16 cellular contexts compared by ENCODE assay signal in genomic region chr1:103516693-103517092, GRCh38. TPM values are rescaled to one million over a fixed set of nuclear protein-coding genes. Genes with fewer than 3 reads are reported as not detected.
DNase-seq lines count a peak whose midpoint lies in the region; ATAC-seq and TF ChIP-seq lines count a peak whose summit lies in the region.
"Had no signal": no experiment of that assay in that cellular context is flagged by ENCODE, and none has a peak within 500 bp of the region (broad histone marks: within the 10 kb centered on the region; RNA-seq: fewer than 3 reads in every experiment).

No MANE protein-coding gene starts in this region.

- H3K4ac ChIP-seq in IMR-90 (ENCODE audit: low read depth, low read length) = no peak overlapping the region

- CTCF ChIA-PET in IMR-90 (lab: Yijun Ruan, JAX) = interaction anchor here (0.5 kb wide), 1 partner anchor 930 kb away, joined by 3 read pairs; no protein-coding TSS in a partner anchor

- H3K23ac ChIP-seq in IMR-90 (ENCODE audit: low read depth, low read length) = no peak overlapping the region

- no peak overlapping the region for H2BK20ac ChIP-seq in IMR-90 (ENCODE audit: low read depth, low read length)

- H3K9me1 ChIP-seq in IMR-90 (ENCODE audit: insufficient read depth, low read length) = no peaks in the 10 kb centered on the region

- H3K18ac ChIP-seq in IMR-90 (ENCODE audit: low read depth, low read length) = no peak overlapping the region

- no peak overlapping the region for H3K27ac ChIP-seq in IMR-90 (ENCODE audit: insufficient read depth, low read length)
- H3K27ac ChIP-seq: C4-2B, heart left ventricle, parathyroid adenoma had no signal

- no peak overlapping the region for H3K56ac ChIP-seq in IMR-90 (ENCODE audit: extremely low read depth, insufficient read depth, low read length)

- H3K4me2 ChIP-seq in IMR-90 (ENCODE audit: low read depth, low read length) = no peak overlapping the region
- H3K4me2 ChIP-seq: smooth muscle cell had no signal

- H2BK120ac ChIP-seq in IMR-90 (ENCODE audit: low read depth, low read length) = no peak overlapping the region

- no peak overlapping the region for H3K14ac ChIP-seq in IMR-90 (replicated peaks; ENCODE audit: low read depth, low read length)

- no peak overlapping the region for H4K91ac ChIP-seq in IMR-90 (ENCODE audit: insufficient read depth, low read depth, low read length)

- no peaks in the 10 kb centered on the region for H3K79me1 ChIP-seq in IMR-90 (ENCODE audit: low read depth in 1 of 2, low read length in 2 of 2)

- no peak overlapping the region for H4K5ac ChIP-seq in IMR-90 (ENCODE audit: low read depth, low read length)

- H2AK5ac ChIP-seq in IMR-90 (ENCODE audit: low read depth, low read length) = no peak overlapping the region

- TF ChIP-seq CTCF in IMR-90 (conservative IDR thresholded peaks at IDR 0.05; ENCODE audit: low read depth, low read length) = no peak
- no peak for TF ChIP-seq CTCF in astrocyte of the cerebellum (IDR thresholded peaks at IDR 0.05; ENCODE audit: low read depth, low read length, missing control alignments)

- no peaks in the 10 kb centered on the region for H3K9me3 ChIP-seq in IMR-90 (ENCODE audit: control insufficient read depth, insufficient read depth, low read length)

- no peaks in the 10 kb centered on the region for H4K20me1 ChIP-seq in IMR-90 (ENCODE audit: insufficient read depth, low read length)

- H2BK5ac ChIP-seq in IMR-90 (ENCODE audit: low read depth, low read length, poor library complexity, severe bottlenecking) = no peak overlapping the region

- H4K8ac ChIP-seq in IMR-90 (ENCODE audit: low read depth in 2 of 2, low read length in 2 of 2) = no peak overlapping the region

- ATAC-seq in GM18511 (IDR thresholded peaks at IDR 0.05; ENCODE audit: unreplicated experiment) (peak; percentile 0), IMR-90 (ENCODE audit: low read depth) (no peak), HG02852 (IDR thresholded peaks at IDR 0.05; ENCODE audit: unreplicated experiment) (no peak)
- ATAC-seq: heart left ventricle had no signal

- H3K27me3 ChIP-seq in IMR-90 (ENCODE audit: control insufficient read depth, insufficient read depth, low read length) = no peaks in the 10 kb centered on the region
- H3K27me3 ChIP-seq: heart left ventricle had no signal

- DNase-seq in IMR-90 (peak; percentile 64), astrocyte of the cerebellum (ENCODE audit: low read depth) (peak; percentile 13), kidney glomerular epithelial cell (lab: John Stamatoyannopoulos, UW) (peak; percentile 36), foreskin melanocyte (no peak), LoVo (ENCODE audit: low spot score) (no peak)
- DNase-seq: activated naive CD4-positive, alpha-beta T cell treated with anti-CD3 and anti-CD28 coated beads, Interleukin-2, amount 50 U/mL, for 16 hours; cerebellar nuclear complex; DND-41; heart left ventricle; KBM-7; NCI-H1417 treated with DMSO at 0.1 percent for 48 hours had no signal

- H3K4me3 ChIP-seq in IMR-90 (ENCODE audit: insufficient read depth, low read depth, low read length) = no peak overlapping the region
- no peak overlapping the region for H3K4me3 ChIP-seq in astrocyte of the cerebellum (ENCODE audit: low read depth, low read length)
- H3K4me3 ChIP-seq: heart left ventricle, smooth muscle cell had no signal

- H2AK9ac ChIP-seq in IMR-90 (replicated peaks; ENCODE audit: low read depth, low read length, poor library complexity) = no peak overlapping the region

- dilution Hi-C loops in IMR-90 (cut with HindIII; ENCODE audit: low sequenced_read_pairs, unreplicated experiment) = no loop called here

- H3K4me1 ChIP-seq in IMR-90 (ENCODE audit: control insufficient read depth, insufficient read depth, low read length) = no peaks in the 10 kb centered on the region
- H3K4me1 ChIP-seq: heart left ventricle, parathyroid adenoma had no signal

- TF ChIP-seq POLR2A in IMR-90 (IDR thresholded peaks at IDR 0.05; ENCODE audit: low read depth, low read length) = no peak

- H3K9ac ChIP-seq in IMR-90 (ENCODE audit: low read depth, low read length) = no peak overlapping the region
- H3K9ac ChIP-seq: parathyroid adenoma had no signal

- POLR2A ChIA-PET in IMR-90 (lab: Charles Lee; ENCODE audit: unreplicated experiment) = no interaction called here

- no peaks in the 10 kb centered on the region for H3K36me3 ChIP-seq in IMR-90 (ENCODE audit: control insufficient read depth, insufficient read depth, low read length)
- H3K36me3 ChIP-seq: heart left ventricle had no signal

- intact Hi-C loops in IMR-90 (cut with micrococcal nuclease) = loop anchor here (5.0 kb wide), 3 partner anchors 799 to 1994 kb away; no protein-coding TSS in a partner anchor

- no peak overlapping the region for H2BK15ac ChIP-seq in IMR-90 (ENCODE audit: low read depth, low read length)

- no peak overlapping the region for H2AFZ ChIP-seq in IMR-90 (replicated peaks; ENCODE audit: low read length, poor library complexity)
- H2AFZ ChIP-seq: parathyroid adenoma had no signal

- TF ChIP-seq RAD21 in IMR-90 (IDR thresholded peaks at IDR 0.05; ENCODE audit: low read length) = no peak

- BruUV-seq in IMR-90 (replicated peaks; lab: Mats Ljungman, UMichigan) = no TSS peak

- in situ Hi-C loops in IMR-90 (cut with MboI; ENCODE audit: low sequenced_read_pairs) (no loop called here), astrocyte of the cerebellum (cut with HindIII; ENCODE audit: low sequenced_read_pairs) (no loop called here)

TF ChIP-seq in IMR-90, 13 proteins besides CTCF, POLR2A, EP300 and RAD21:
- TF ChIP-seq NFE2L2 (IDR thresholded peaks at IDR 0.05; ENCODE audit: low read depth, low read length) (no peak), FOS (IDR thresholded peaks at IDR 0.05; ENCODE audit: low read depth, low read length) (no peak), BHLHE40 (IDR thresholded peaks at IDR 0.05; ENCODE audit: low read depth, low read length) (no peak), CHD1 (IDR thresholded peaks at IDR 0.05; ENCODE audit: low read depth, low read length) (no peak)

RNA-seq across cellular contexts. Expression of gene RNPC3, which starts 8.8 kb away (rescaled TPM):
- 2.5 and 3.8 TPM in 2 replicates for total RNA-seq in IMR-90 (2012; rRNA removed)
- 7.7 and 9.9 TPM in 2 replicates for polyA plus RNA-seq in IMR-90 (2012; rRNA removed)
- polyA plus RNA-seq in IMR-90 (2012; cell fraction: cytosol; rRNA removed) = 1.5 and 2.0 TPM in 2 replicates
- polyA plus RNA-seq in IMR-90 (2012; cell fraction: nucleus; rRNA removed; ENCODE audit: low replicate concordance) = 11.0 and 59.9 TPM in 2 replicates

RNA-seq across cellular contexts. Expression of gene AMY2B, which starts 54.7 kb away (rescaled TPM):
- 0.72 and 1.1 TPM in 2 replicates for total RNA-seq in IMR-90 (2012; rRNA removed)
- 0.92 and 1.7 TPM in 2 replicates for polyA plus RNA-seq in IMR-90 (2012; rRNA removed)
- 0.03 TPM in 1 of 2 replicates, not detected in the other for polyA plus RNA-seq in IMR-90 (2012; cell fraction: cytosol; rRNA removed)
- polyA plus RNA-seq in IMR-90 (2012; cell fraction: nucleus; rRNA removed; ENCODE audit: low replicate concordance) = 1.1 and 11.0 TPM in 2 replicates

Comparison
In these comparisons a context has a peak if more than half of its experiments do, and no peak if none do; other contexts are left out.
1. DNase-seq: peak in IMR-90 (single experiment), astrocyte of the cerebellum (single experiment) and kidney glomerular epithelial cell (single experiment); none in foreskin melanocyte (single experiment) and LoVo (single experiment).